3 cellular contexts compared by ENCODE assay signal in genomic region chr5:168291961-168292782, GRCh38.
TF ChIP-seq lines count a peak whose summit lies in the region.

No MANE protein-coding gene starts in this region.

TF ChIP-seq in GM23338, 12 proteins besides CTCF, POLR2A, EP300 and RAD21 (continued from another document and continues in another):
- TF ChIP-seq ZNF114 (CRISPR knock-in tag; IDR thresholded peaks at IDR 0.05) (no peak), EZH2phosphoT487 (IDR thresholded peaks at IDR 0.05; ENCODE audit: unreplicated experiment) (no peak), STAT1 (IDR thresholded peaks at IDR 0.05; ENCODE audit: unreplicated experiment) (no peak), POLR2AphosphoS5 (IDR thresholded peaks at IDR 0.05; ENCODE audit: low read depth) (no peak), CREB1 (CRISPR knock-in tag; IDR thresholded peaks at IDR 0.05; ENCODE audit: low read depth) (no peak)
- TF ChIP-seq, protein P1, sequence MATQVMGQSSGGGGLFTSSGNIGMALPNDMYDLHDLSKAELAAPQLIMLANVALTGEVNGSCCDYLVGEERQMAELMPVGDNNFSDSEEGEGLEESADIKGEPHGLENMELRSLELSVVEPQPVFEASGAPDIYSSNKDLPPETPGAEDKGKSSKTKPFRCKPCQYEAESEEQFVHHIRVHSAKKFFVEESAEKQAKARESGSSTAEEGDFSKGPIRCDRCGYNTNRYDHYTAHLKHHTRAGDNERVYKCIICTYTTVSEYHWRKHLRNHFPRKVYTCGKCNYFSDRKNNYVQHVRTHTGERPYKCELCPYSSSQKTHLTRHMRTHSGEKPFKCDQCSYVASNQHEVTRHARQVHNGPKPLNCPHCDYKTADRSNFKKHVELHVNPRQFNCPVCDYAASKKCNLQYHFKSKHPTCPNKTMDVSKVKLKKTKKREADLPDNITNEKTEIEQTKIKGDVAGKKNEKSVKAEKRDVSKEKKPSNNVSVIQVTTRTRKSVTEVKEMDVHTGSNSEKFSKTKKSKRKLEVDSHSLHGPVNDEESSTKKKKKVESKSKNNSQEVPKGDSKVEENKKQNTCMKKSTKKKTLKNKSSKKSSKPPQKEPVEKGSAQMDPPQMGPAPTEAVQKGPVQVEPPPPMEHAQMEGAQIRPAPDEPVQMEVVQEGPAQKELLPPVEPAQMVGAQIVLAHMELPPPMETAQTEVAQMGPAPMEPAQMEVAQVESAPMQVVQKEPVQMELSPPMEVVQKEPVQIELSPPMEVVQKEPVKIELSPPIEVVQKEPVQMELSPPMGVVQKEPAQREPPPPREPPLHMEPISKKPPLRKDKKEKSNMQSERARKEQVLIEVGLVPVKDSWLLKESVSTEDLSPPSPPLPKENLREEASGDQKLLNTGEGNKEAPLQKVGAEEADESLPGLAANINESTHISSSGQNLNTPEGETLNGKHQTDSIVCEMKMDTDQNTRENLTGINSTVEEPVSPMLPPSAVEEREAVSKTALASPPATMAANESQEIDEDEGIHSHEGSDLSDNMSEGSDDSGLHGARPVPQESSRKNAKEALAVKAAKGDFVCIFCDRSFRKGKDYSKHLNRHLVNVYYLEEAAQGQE (IDR thresholded peaks at IDR 0.05; ENCODE audit: unreplicated experiment) = no peak
- TF ChIP-seq, protein P2, sequence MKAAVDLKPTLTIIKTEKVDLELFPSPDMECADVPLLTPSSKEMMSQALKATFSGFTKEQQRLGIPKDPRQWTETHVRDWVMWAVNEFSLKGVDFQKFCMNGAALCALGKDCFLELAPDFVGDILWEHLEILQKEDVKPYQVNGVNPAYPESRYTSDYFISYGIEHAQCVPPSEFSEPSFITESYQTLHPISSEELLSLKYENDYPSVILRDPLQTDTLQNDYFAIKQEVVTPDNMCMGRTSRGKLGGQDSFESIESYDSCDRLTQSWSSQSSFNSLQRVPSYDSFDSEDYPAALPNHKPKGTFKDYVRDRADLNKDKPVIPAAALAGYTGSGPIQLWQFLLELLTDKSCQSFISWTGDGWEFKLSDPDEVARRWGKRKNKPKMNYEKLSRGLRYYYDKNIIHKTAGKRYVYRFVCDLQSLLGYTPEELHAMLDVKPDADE (IDR thresholded peaks at IDR 0.05) = no peak

TF ChIP-seq in H1, 55 proteins besides CTCF, POLR2A, EP300 and RAD21 (continued from another document):
- TF ChIP-seq SIN3A (conservative IDR thresholded peaks at IDR 0.05 in 1 of 2, IDR thresholded peaks at IDR 0.05 in 1 of 2; ENCODE audit: low read depth in 1 of 2, low read length in 2 of 2) = 0 out of 4 replicates have a peak, but pooled peaks of 1 of the 2 experiments have one; percentile 47
- peak; percentile 21 for TF ChIP-seq ASH2L (IDR thresholded peaks at IDR 0.05; ENCODE audit: low read length)
- peak; percentile 73 for TF ChIP-seq KDM4A (IDR thresholded peaks at IDR 0.05; ENCODE audit: low read depth, low read length, severe bottlenecking)
- TF ChIP-seq USF2 (IDR thresholded peaks at IDR 0.05; ENCODE audit: low read length) = no peak
- TF ChIP-seq E2F6 (IDR thresholded peaks at IDR 0.05) = peak; percentile 42

TF ChIP-seq in neural cell, 6 proteins besides CTCF, POLR2A, EP300 and RAD21:
- no peak for TF ChIP-seq SMC3 (conservative IDR thresholded peaks at IDR 0.05; ENCODE audit: poor library complexity)
- no peak for TF ChIP-seq POLR2AphosphoS5 (IDR thresholded peaks at IDR 0.05)
- TF ChIP-seq, protein P1 (IDR thresholded peaks at IDR 0.05; ENCODE audit: borderline replicate concordance) = no peak
- TF ChIP-seq TAF1 (IDR thresholded peaks at IDR 0.05; ENCODE audit: low read depth) = no peak
- TF ChIP-seq EZH2 (IDR thresholded peaks at IDR 0.05; ENCODE audit: borderline replicate concordance, insufficient read depth, low read length, poor library complexity, severe bottlenecking) = no peak
TF ChIP-seq in neural cell: peak in this region for 0.
